In genomic region chr2:207423886-207424285, GRCh38 we compare ENCODE assay signal across 8 cellular contexts.
DNase-seq lines count a peak whose midpoint lies in the region; ATAC-seq lines count a peak whose summit lies in the region.

No MANE protein-coding gene starts in this region.

- ATAC-seq in GM18907 (IDR thresholded peaks at IDR 0.05; ENCODE audit: unreplicated experiment) (peak; percentile 98), HG02759 (IDR thresholded peaks at IDR 0.05; ENCODE audit: unreplicated experiment) (peak; percentile 98)

- H3K27ac ChIP-seq in epithelial cell of prostate = no peak overlapping the region

- DNase-seq in NOMO-1 (lab: John Stamatoyannopoulos, UW; ENCODE audit: unreplicated experiment in 2 of 2) (peak; percentile 72 to 87), epithelial cell of prostate (ENCODE audit: low read depth, low spot score) (peak; percentile 22), middle frontal gyrus (ENCODE audit: extremely low spot score, low spot score) (no peak), NCI-H2196 (lab: John Stamatoyannopoulos, UW; ENCODE audit: unreplicated experiment) (no peak), COLO668 (lab: John Stamatoyannopoulos, UW; ENCODE audit: unreplicated experiment) (no peak), amniotic stem cell (lab: John Stamatoyannopoulos, UW) (no peak)

Comparison
In these comparisons a context has a peak if more than half of its experiments do, and no peak if none do; other contexts are left out.
1. DNase-seq: peak in NOMO-1 (2 of 2) and epithelial cell of prostate (single experiment); none in middle frontal gyrus (single experiment), NCI-H2196 (single experiment), COLO668 (single experiment) and amniotic stem cell (single experiment).